Comparison of ENCODE assay signal across 9 cellular contexts in the genomic region with DNA sequence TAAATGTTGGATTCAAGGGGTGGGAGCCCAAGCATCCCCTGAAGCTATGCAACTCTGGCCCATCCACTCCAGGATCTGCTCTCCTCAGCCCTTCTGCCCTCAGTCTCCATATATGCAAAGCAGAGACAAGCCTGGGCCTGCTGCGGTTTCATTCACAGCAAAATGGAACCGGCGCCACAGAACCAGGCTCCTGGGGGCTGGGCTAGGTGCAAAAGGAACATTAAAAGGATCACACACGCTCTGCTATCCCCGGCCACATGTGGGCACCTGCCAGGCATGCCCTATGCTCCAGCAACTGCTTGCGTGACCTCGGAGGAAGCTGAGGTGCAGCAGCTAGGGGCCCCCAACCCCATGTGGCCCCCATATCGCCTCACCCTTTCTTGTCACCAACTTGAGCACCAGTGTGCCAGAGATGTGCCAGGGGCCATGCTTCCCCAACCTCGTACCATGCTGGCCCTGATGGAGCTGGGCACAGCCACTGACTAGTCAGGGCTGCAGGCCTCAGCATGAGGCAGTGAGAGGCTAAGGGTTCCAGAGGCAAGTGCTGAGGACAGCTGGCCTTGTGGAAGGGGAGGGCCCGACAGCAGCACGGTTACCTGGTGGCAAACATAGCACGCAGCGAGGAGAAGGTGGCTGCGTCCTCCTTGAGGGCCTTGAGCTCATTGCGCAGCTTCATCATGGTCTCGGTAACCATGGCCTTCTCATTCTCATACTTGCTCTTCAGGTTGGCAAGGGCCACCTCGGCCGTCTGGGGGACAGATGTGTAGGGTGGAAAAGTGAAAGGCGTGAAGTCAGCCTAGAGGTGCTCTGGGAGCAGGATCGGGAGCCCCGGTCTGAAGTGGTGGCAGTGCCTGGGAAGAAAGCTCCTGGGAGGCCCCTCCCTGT. TPM values are rescaled to one million over a fixed set of nuclear protein-coding genes. Genes with fewer than 3 reads are reported as not detected.
DNase-seq lines count a peak whose midpoint lies in the region; ATAC-seq and TF ChIP-seq lines count a peak whose summit lies in the region.
"Had no signal": no experiment of that assay in that cellular context is flagged by ENCODE, and none has a peak within 500 bp of the region (broad histone marks: within the 10 kb centered on the region; RNA-seq: fewer than 3 reads in every experiment).

No MANE protein-coding gene starts in this region.

- no peak for ATAC-seq in stimulated activated naive CD8-positive, alpha-beta T cell treated with anti-CD3 and anti-CD28 coated beads, Interleukin-15, amount 100 ng/mL, for 72 hours
- ATAC-seq in GM18505 (IDR thresholded peaks at IDR 0.05; ENCODE audit: unreplicated experiment) = no peak

- peak overlapping the region in 1 of 2 donors; percentile 59 for H3K27ac Mint-ChIP-seq in stimulated activated naive CD8-positive, alpha-beta T cell treated with anti-CD3 and anti-CD28 coated beads, Interleukin-15, amount 100 ng/mL, for 72 hours
- H3K27ac Mint-ChIP-seq: activated naive CD4-positive, alpha-beta T cell treated with anti-CD3 and anti-CD28 coated beads, Interleukin-2, amount 50 U/mL, for 24 hours had no signal

- DNase-seq in right atrium auricular region (ENCODE audit: low spot score) = peak; percentile 46
- DNase-seq in cardiac septum (ENCODE audit: low spot score) = no peak
- DNase-seq in NAMALWA (ENCODE audit: low spot score) = peak; percentile 39
- DNase-seq in NCI-H524 (lab: John Stamatoyannopoulos, UW) = no peak
- DNase-seq in activated gamma-delta T cell (lab: John Stamatoyannopoulos, UW) = no peak
- no peak for DNase-seq in stimulated activated naive CD8-positive, alpha-beta T cell treated with anti-CD3 and anti-CD28 coated beads, Interleukin-15, amount 100 ng/mL, for 72 hours

- H3K4me3 Mint-ChIP-seq in stimulated activated naive CD8-positive, alpha-beta T cell treated with anti-CD3 and anti-CD28 coated beads, Interleukin-15, amount 100 ng/mL, for 72 hours = no peak overlapping the region
- H3K4me3 Mint-ChIP-seq: activated naive CD4-positive, alpha-beta T cell treated with anti-CD3 and anti-CD28 coated beads, Interleukin-2, amount 50 U/mL, for 24 hours had no signal

- H3K4me3 ChIP-seq in right atrium auricular region (no peak overlapping the region), esophagus (ENCODE audit: low read depth in 1 of 2, low read length in 2 of 2) (no peak overlapping the region)

- WGBS in esophagus, 2 donors = 65 to 78% methylated on average over 21 of the region's 21 CpGs

- no peaks in the 10 kb centered on the region for H3K27me3 Mint-ChIP-seq in stimulated activated naive CD8-positive, alpha-beta T cell treated with anti-CD3 and anti-CD28 coated beads, Interleukin-15, amount 100 ng/mL, for 72 hours
- H3K27me3 Mint-ChIP-seq: activated naive CD4-positive, alpha-beta T cell treated with anti-CD3 and anti-CD28 coated beads, Interleukin-2, amount 50 U/mL, for 24 hours had no signal

- no peaks in the 10 kb centered on the region for H3K9me3 Mint-ChIP-seq in stimulated activated naive CD8-positive, alpha-beta T cell treated with anti-CD3 and anti-CD28 coated beads, Interleukin-15, amount 100 ng/mL, for 72 hours
- H3K9me3 Mint-ChIP-seq: activated naive CD4-positive, alpha-beta T cell treated with anti-CD3 and anti-CD28 coated beads, Interleukin-2, amount 50 U/mL, for 24 hours had no signal

- H3K27me3 ChIP-seq in right atrium auricular region (no peaks in the 10 kb centered on the region), esophagus (ENCODE audit: control insufficient read depth in 1 of 2, insufficient read depth in 2 of 2, low read length in 2 of 2) (no peaks in the 10 kb centered on the region)

- H3K4me1 ChIP-seq in right atrium auricular region (peaks cover 0 to 25% of the 10 kb centered on the region in 2 donors), esophagus (ENCODE audit: control insufficient read depth in 2 of 2, insufficient read depth in 2 of 2, low read length in 1 of 2) (peaks cover 0 to 39% of the 10 kb centered on the region in 2 donors)

- peak overlapping the region in 1 of 2 donors; percentile 49 for H3K27ac ChIP-seq in right atrium auricular region
- peak overlapping the region; percentile 95 to 96 for H3K27ac ChIP-seq in esophagus (ENCODE audit: low read depth in 2 of 2, low read length in 1 of 2)

- no peak for TF ChIP-seq POLR2A in GM18505 (IDR thresholded peaks at IDR 0.05; ENCODE audit: borderline replicate concordance, extremely low read depth, insufficient read depth, insufficient read length)

- TF ChIP-seq CTCF in right atrium auricular region (IDR thresholded peaks at IDR 0.05) = no peak

- H3K36me3 ChIP-seq in right atrium auricular region (peaks cover 80% of the 10 kb centered on the region), esophagus (ENCODE audit: control insufficient read depth in 2 of 2, insufficient read depth in 2 of 2, low read length in 1 of 2) (peaks cover 22 to 69% of the 10 kb centered on the region in 2 donors)

- intact Hi-C loops in cardiac septum (cut with DNase I) = loop anchor here (2.0 to 5.0 kb wide), 2 partner anchors 45 to 75 kb away; no protein-coding TSS in a partner anchor

- H3K9me3 ChIP-seq in right atrium auricular region = no peaks in the 10 kb centered on the region
- H3K9me3 ChIP-seq in esophagus (ENCODE audit: control insufficient read depth in 2 of 2, insufficient read depth in 1 of 2, low read depth in 1 of 2, low read length in 1 of 2) = no peaks in the 10 kb centered on the region

- peaks cover 20% of the 10 kb centered on the region for H3K4me1 Mint-ChIP-seq in stimulated activated naive CD8-positive, alpha-beta T cell treated with anti-CD3 and anti-CD28 coated beads, Interleukin-15, amount 100 ng/mL, for 72 hours

RNA-seq across cellular contexts. Expression of a gene that starts 47.2 kb away (rescaled TPM):
- total RNA-seq in right atrium auricular region = 10 to 100 TPM; 32.2 to 40.4 TPM
- 39.5 TPM for total RNA-seq in cardiac septum
- polyA plus RNA-seq in esophagus = 10 to 100 TPM; 30.9 to 41.1 TPM

RNA-seq across cellular contexts. Expression of a gene that starts 47.5 kb away (rescaled TPM):
- total RNA-seq in right atrium auricular region = 10 to 100 TPM in 1 of 2 donors, 1 to 10 TPM in 1; 8.9 to 13.1 TPM
- total RNA-seq in cardiac septum = 13.1 TPM
- 10 to 100 TPM; 18.7 to 41.1 TPM for polyA plus RNA-seq in esophagus

Comparison
In these comparisons a context has a peak if more than half of its experiments do, and no peak if none do; other contexts are left out.
1. DNase-seq: peak in right atrium auricular region (single experiment) and NAMALWA (single experiment); none in cardiac septum (single experiment), NCI-H524 (0 of 2), activated gamma-delta T cell (single experiment) and stimulated activated naive CD8-positive, alpha-beta T cell treated with anti-CD3 and anti-CD28 coated beads, Interleukin-15, amount 100 ng/mL, for 72 hours (0 of 2).